ENCODE assay signal across 19 cellular contexts in genomic region chr7:39560398-39560797, GRCh38.
"Had no signal": no experiment of that assay in that cellular context is flagged by ENCODE, and none has a peak within 500 bp of the region (broad histone marks: within the 10 kb centered on the region; RNA-seq: fewer than 3 reads in every experiment).

No MANE protein-coding gene starts in this region.

- ATAC-seq: activated CD8-positive, alpha-beta T cell treated with anti-CD3 and anti-CD28 coated beads, Interleukin-2, amount 10 ng/mL, durations not matched to agents 7 days and 5 days; esophagus mucosa; left lobe of liver; natural killer cell treated with Interleukin-12 subunit alpha and Interleukin-12 subunit beta and Interleukin-15 and Interleukin-18, amount 100 ng/mL, for 72 hours; pancreas; stimulated activated memory B cell treated with anti-CD40 and anti-IgM and Interleukin-4, amounts not matched to agents 10 μg/mL and 1 μg/mL and 100 μg/mL, for 72 hours had no signal

- DNase-seq: activated CD4-positive, alpha-beta T cell treated with anti-CD3 and anti-CD28 coated beads, Interleukin-2, amount 10 ng/mL, durations not matched to agents 24 days and 14 days; activated CD4-positive, CD25-positive, alpha-beta regulatory T cell; activated CD8-positive, alpha-beta T cell treated with anti-CD3 and anti-CD28 coated beads, Interleukin-2, amount 10 ng/mL, durations not matched to agents 7 days and 5 days; activated naive CD4-positive, alpha-beta T cell treated with anti-CD3 and anti-CD28 coated beads for 36 hours; activated T-cell treated with anti-CD3 and anti-CD28 coated beads, Interleukin-2, amount 50 U/mL, for 24 hours; pancreas; sigmoid colon; stimulated activated CD4-positive, alpha-beta T cell treated with anti-CD3 and anti-CD28 coated beads, Interleukin-4, amount 100 ng/mL, for 24 hours; upper lobe of left lung had no signal

- FAIRE-seq: endometrium, islet of Langerhans, pancreas had no signal

- H3K4me3 ChIP-seq: coronary artery, lung, pancreas, sigmoid colon, thoracic aorta, upper lobe of left lung had no signal

- H3K9me3 ChIP-seq: neutrophil, pancreas, sigmoid colon, thoracic aorta, upper lobe of left lung had no signal

- H3K27me3 ChIP-seq: pancreas, sigmoid colon, upper lobe of left lung had no signal

- H3K27ac ChIP-seq: coronary artery, neutrophil, pancreas, sigmoid colon, thoracic aorta, upper lobe of left lung had no signal

- H3K36me3 ChIP-seq: neutrophil, pancreas, sigmoid colon, thoracic aorta, upper lobe of left lung had no signal
